Comparison of ENCODE assay signal across 28 cellular contexts in genomic region chr3:135982404-135982761, GRCh38. TPM values are rescaled to one million over a fixed set of nuclear protein-coding genes. Genes with fewer than 3 reads are reported as not detected.
DNase-seq lines count a peak whose midpoint lies in the region; ATAC-seq and TF ChIP-seq lines count a peak whose summit lies in the region.
"Had no signal": no experiment of that assay in that cellular context is flagged by ENCODE, and none has a peak within 500 bp of the region (broad histone marks: within the 10 kb centered on the region; RNA-seq: fewer than 3 reads in every experiment).

No MANE protein-coding gene starts in this region.

- peaks cover 42% of the 10 kb centered on the region for H3K4me1 ChIP-seq in mucosa of descending colon (ENCODE audit: low read depth)
- H3K4me1 ChIP-seq: Caco-2 had no signal

- H3K4me3 Mint-ChIP-seq in chondrocyte (ENCODE audit: unreplicated experiment), result no peak overlapping the region
- no peak overlapping the region for H3K4me3 Mint-ChIP-seq in WTC11
- H3K4me3 Mint-ChIP-seq: activated CD4-positive, alpha-beta T cell treated with anti-CD3 and anti-CD28 coated beads, Interleukin-2, amount 10 ng/mL, durations not matched to agents 24 days and 14 days; activated CD8-positive, alpha-beta memory T cell treated with anti-CD3 and anti-CD28 coated beads, Interleukin-2, amount 10 ng/mL, durations not matched to agents 7 days and 5 days; activated naive CD8-positive, alpha-beta T cell; neural crest cell had no signal

- intact Hi-C loops in mucosa of descending colon (cut with DNase I, micrococcal nuclease), result no loop called here

- no peak overlapping the region for H3K4me3 ChIP-seq in mucosa of descending colon
- H3K4me3 ChIP-seq: dorsolateral prefrontal cortex, K562 had no signal

- no peaks in the 10 kb centered on the region for H3K9me3 ChIP-seq in mucosa of descending colon
- H3K9me3 ChIP-seq: Caco-2 had no signal

- no peak for TF ChIP-seq CTCF in chondrocyte (IDR thresholded peaks at IDR 0.05)
- no peak for TF ChIP-seq CTCF in mucosa of descending colon (IDR thresholded peaks at IDR 0.05)
- TF ChIP-seq CTCF in WTC11 (IDR thresholded peaks at IDR 0.05), result no peak

- H3K27ac Mint-ChIP-seq in chondrocyte (ENCODE audit: unreplicated experiment), result peak overlapping the region; percentile 19
- no peak overlapping the region for H3K27ac Mint-ChIP-seq in WTC11
- H3K27ac Mint-ChIP-seq: activated CD4-positive, alpha-beta T cell treated with anti-CD3 and anti-CD28 coated beads, Interleukin-2, amount 10 ng/mL, durations not matched to agents 24 days and 14 days; activated CD8-positive, alpha-beta memory T cell treated with anti-CD3 and anti-CD28 coated beads, Interleukin-2, amount 10 ng/mL, durations not matched to agents 7 days and 5 days; activated naive CD8-positive, alpha-beta T cell had no signal

- CTCF ChIA-PET in WTC11 (lab: Charles Lee), result no interaction called here

- H3K36me3 Mint-ChIP-seq in chondrocyte (ENCODE audit: low read depth), result no peaks in the 10 kb centered on the region
- no peaks in the 10 kb centered on the region for H3K36me3 Mint-ChIP-seq in WTC11
- H3K36me3 Mint-ChIP-seq: activated CD8-positive, alpha-beta memory T cell treated with anti-CD3 and anti-CD28 coated beads, Interleukin-2, amount 10 ng/mL, durations not matched to agents 7 days and 5 days; activated naive CD8-positive, alpha-beta T cell had no signal

- H3K4me1 Mint-ChIP-seq in chondrocyte (ENCODE audit: low read depth) (peaks cover 25% of the 10 kb centered on the region), WTC11 (no peaks in the 10 kb centered on the region)
- H3K4me1 Mint-ChIP-seq: activated CD4-positive, alpha-beta T cell treated with anti-CD3 and anti-CD28 coated beads, Interleukin-2, amount 10 ng/mL, durations not matched to agents 24 days and 14 days; activated CD8-positive, alpha-beta memory T cell treated with anti-CD3 and anti-CD28 coated beads, Interleukin-2, amount 10 ng/mL, durations not matched to agents 7 days and 5 days; neural crest cell had no signal

- H3K27me3 Mint-ChIP-seq in chondrocyte (ENCODE audit: low read depth) (no peaks in the 10 kb centered on the region), WTC11 (ENCODE audit: low read depth) (no peaks in the 10 kb centered on the region)

- no peaks in the 10 kb centered on the region for H3K9me3 Mint-ChIP-seq in chondrocyte (ENCODE audit: low read depth)
- no peaks in the 10 kb centered on the region for H3K9me3 Mint-ChIP-seq in WTC11
- H3K9me3 Mint-ChIP-seq: activated CD4-positive, alpha-beta T cell treated with anti-CD3 and anti-CD28 coated beads, Interleukin-2, amount 10 ng/mL, durations not matched to agents 24 days and 14 days had no signal

- ATAC-seq in mucosa of descending colon (peak; percentile 46), WTC11 (no peak), GM21717 (IDR thresholded peaks at IDR 0.05; ENCODE audit: unreplicated experiment) (no peak)
- ATAC-seq: activated CD8-positive, alpha-beta memory T cell treated with anti-CD3 and anti-CD28 coated beads, Interleukin-2, amount 10 ng/mL, durations not matched to agents 7 days and 5 days; K562; left ventricle myocardium superior; sciatic nerve; stimulated activated naive CD8-positive, alpha-beta T cell treated with anti-CD3 and anti-CD28 coated beads, Interleukin-15, Interleukin-2, amounts not matched to agents 100 U/mL and 50 U/mL, for 24 hours had no signal

- POLR2A ChIA-PET in WTC11 (lab: Charles Lee), result no interaction called here

- H3K36me3 ChIP-seq in mucosa of descending colon (ENCODE audit: low read depth), result no peaks in the 10 kb centered on the region

- DNase-seq in ELR (ENCODE audit: low read depth), result peak; percentile 65
- DNase-seq in NCI-H226, result peak; percentile 52
- DNase-seq in chondrocyte (ENCODE audit: low spot score), result no peak
- DNase-seq in mucosa of descending colon, result no peak
- DNase-seq in WTC11 (ENCODE audit: low spot score), result no peak
- DNase-seq in NCI-H774 (lab: John Stamatoyannopoulos, UW), result no peak
- no peak for DNase-seq in midbrain (lab: John Stamatoyannopoulos, UW)
- DNase-seq: activated CD4-positive, alpha-beta T cell treated with anti-CD3 and anti-CD28 coated beads, Interleukin-2, amount 10 ng/mL, durations not matched to agents 24 days and 14 days; activated CD8-positive, alpha-beta memory T cell treated with anti-CD3 and anti-CD28 coated beads, Interleukin-2, amount 10 ng/mL, durations not matched to agents 7 days and 5 days; aorta; C1 segment of cervical spinal cord; Caco-2; central memory CD4-positive, alpha-beta T cell; DMS79; dorsolateral prefrontal cortex; foreskin keratinocyte; left ventricle myocardium superior; NCI-H1436 treated with DMSO at 0.1 percent for 48 hours; NCI-H524 treated with DMSO at 0.1 percent for 48 hours; posterior cingulate gyrus; stimulated activated CD4-positive, alpha-beta T cell treated with anti-CD3 and anti-CD28 coated beads, Interleukin-15, amount 100 ng/mL, for 24 hours; stimulated activated naive CD8-positive, alpha-beta T cell treated with anti-CD3 and anti-CD28 coated beads, Interleukin-15, Interleukin-2, amounts not matched to agents 100 U/mL and 50 U/mL, for 24 hours had no signal

TF ChIP-seq in WTC11, 78 proteins besides CTCF, POLR2A, EP300 and RAD21:
- TF ChIP-seq EMX1 (CRISPR knock-in tag; IDR thresholded peaks at IDR 0.05) (no peak), USF2 (CRISPR knock-in tag; IDR thresholded peaks at IDR 0.05) (no peak), TP53 (CRISPR knock-in tag; IDR thresholded peaks at IDR 0.05) (no peak), SP1 (CRISPR knock-in tag; conservative IDR thresholded peaks at IDR 0.05) (no peak), ZBTB21 (CRISPR knock-in tag; IDR thresholded peaks at IDR 0.05; ENCODE audit: borderline replicate concordance) (no peak), E2F1 (CRISPR knock-in tag; IDR thresholded peaks at IDR 0.05) (no peak)
TF ChIP-seq in WTC11: peak in this region for 0.

RNA-seq across cellular contexts. Expression of gene PPP2R3A, which starts 16.9 kb away (rescaled TPM):
- total RNA-seq in chondrocyte (14.7 to 20.6 TPM (median 14.8 TPM) in 3 replicates), mucosa of descending colon (10 to 100 TPM; 16.4 to 33.8 (median 28.5) TPM), WTC11 (2021) (12.1 to 13.1 TPM (median 12.9 TPM) in 3 replicates)
- total RNA-seq: T-helper 2 cell treated with Interferon-gamma antibody and Interleukin-4, amounts not matched to agents 100 ng/mL and 5 ng/mL, for 36 hours had no signal

Comparison
In these comparisons a context has a peak if more than half of its experiments do, and no peak if none do; other contexts are left out.
1. DNase-seq: peak in ELR (single experiment) and NCI-H226 (single experiment); none in chondrocyte (single experiment), mucosa of descending colon (0 of 3), WTC11 (single experiment), NCI-H774 (single experiment) and midbrain (single experiment).